8 cellular contexts compared by ENCODE assay signal in the genomic region with DNA sequence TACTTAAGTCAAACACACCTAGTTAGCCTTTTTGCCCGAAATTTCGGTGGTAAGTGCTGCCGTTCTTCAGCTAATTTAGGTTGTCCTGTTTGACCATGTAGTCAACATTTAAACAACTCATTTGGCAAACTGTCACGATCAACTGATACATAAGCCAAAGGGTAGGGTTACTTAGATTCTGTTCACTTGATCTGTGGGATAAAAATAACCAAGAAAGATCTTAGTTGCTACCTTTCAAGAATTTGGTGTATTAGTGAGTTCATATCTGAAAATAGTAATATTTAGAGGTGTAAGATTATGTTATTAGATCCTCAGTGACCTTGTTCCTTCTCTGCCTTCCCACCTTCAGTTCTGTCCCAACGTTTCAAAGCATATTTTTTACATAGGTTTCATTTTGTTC. TPM values are rescaled to one million over a fixed set of nuclear protein-coding genes. Genes with fewer than 3 reads are reported as not detected.
A peak's percentile ranks its signal among the peaks of the same experiment; 100 is the strongest.
DNase-seq lines count a peak whose midpoint lies in the region; TF ChIP-seq lines count a peak whose summit lies in the region.

No MANE protein-coding gene starts in this region.

- H2AFZ ChIP-seq in OCI-LY7 (ENCODE audit: low read length): no peak overlapping the region
- no peak overlapping the region for H2AFZ ChIP-seq in osteoblast (ENCODE audit: low read length)

- H3K27me3 Mint-ChIP-seq in Calu3 (ENCODE audit: unreplicated experiment): no peaks in the 10 kb centered on the region

- POLR2A ChIA-PET in OCI-LY7 (lab: Charles Lee): interaction anchor here (1.2 to 1.4 kb wide), 4 partner anchors 13 to 124 kb away, joined by 4 to 6 read pairs (median 4); partner anchors contain the start of gene BTAF1

- intact Hi-C loops in Calu3 (cut with micrococcal nuclease; ENCODE audit: unreplicated experiment) (no loop called here), OCI-LY7 (cut with micrococcal nuclease; ENCODE audit: unreplicated experiment) (no loop called here)

- no peaks in the 10 kb centered on the region for H3K9me2 ChIP-seq in OCI-LY7 (ENCODE audit: insufficient read depth, low read length)

- H3K4me1 Mint-ChIP-seq in Calu3 (ENCODE audit: low read depth, unreplicated experiment): peaks cover 23% of the 10 kb centered on the region

- H3K36me3 Mint-ChIP-seq in Calu3 (ENCODE audit: insufficient read depth, unreplicated experiment): peaks cover 40% of the 10 kb centered on the region

- TF ChIP-seq CTCF in Calu3 (IDR thresholded peaks at IDR 0.05; ENCODE audit: unreplicated experiment) (no peak), OCI-LY7 (conservative IDR thresholded peaks at IDR 0.05; ENCODE audit: low read length) (no peak), osteoblast (IDR thresholded peaks at IDR 0.05; ENCODE audit: extremely low read depth, low read depth, low read length) (no peak)

- H3K4me1 ChIP-seq in OCI-LY7 (ENCODE audit: insufficient read depth, low read length, poor library complexity, severe bottlenecking) (peaks cover 33% of the 10 kb centered on the region), osteoblast (ENCODE audit: insufficient read depth, low read length) (peaks cover 29% of the 10 kb centered on the region)

- H3K9me3 Mint-ChIP-seq in Calu3 (ENCODE audit: low read depth, unreplicated experiment): no peaks in the 10 kb centered on the region

- CTCF ChIA-PET in Calu3 (lab: Charles Lee): no interaction called here
- CTCF ChIA-PET in OCI-LY7 (lab: Charles Lee; ENCODE audit: unreplicated experiment): no interaction called here

- H3K9me3 ChIP-seq in OCI-LY7 (ENCODE audit: low read length): no peaks in the 10 kb centered on the region
- H3K9me3 ChIP-seq in osteoblast (ENCODE audit: low read depth, low read length): no peaks in the 10 kb centered on the region

- H3K27ac ChIP-seq in OCI-LY7 (ENCODE audit: low read depth, low read length, poor library complexity, severe bottlenecking) (no peak overlapping the region), epithelial cell of prostate (peak overlapping the region; percentile 94), osteoblast (ENCODE audit: low read depth, low read length) (no peak overlapping the region)

- H4K20me1 ChIP-seq in OCI-LY7 (ENCODE audit: insufficient read depth, low read length) (peaks cover 24% of the 10 kb centered on the region), osteoblast (ENCODE audit: insufficient read depth, low read length) (peaks cover 48% of the 10 kb centered on the region)

- no peak for DNase-seq in Calu3
- DNase-seq in OCI-LY7 (ENCODE audit: low spot score): no peak
- no peak for DNase-seq in epithelial cell of prostate (ENCODE audit: low read depth, low spot score)
- DNase-seq in osteoblast (ENCODE audit: insufficient read length, low spot score, missing footprints): no peak
- DNase-seq in T-helper 9 cell: no peak
- no peak for DNase-seq in H7
- no peak for DNase-seq in H4 (ENCODE audit: low spot score)
- no peak for DNase-seq in iPS-NIHi11 (ENCODE audit: low spot score)

- BruUV-seq in Calu3 (replicated peaks; lab: Mats Ljungman, UMichigan) (no TSS peak), OCI-LY7 (replicated peaks; lab: Mats Ljungman, UMichigan) (TSS peak; percentile 45)

- peak overlapping the region; percentile 96 for H3K4me2 ChIP-seq in OCI-LY7 (ENCODE audit: low read length)
- peak overlapping the region; percentile 97 for H3K4me2 ChIP-seq in osteoblast (ENCODE audit: insufficient read depth, low read length)

- H3K27ac Mint-ChIP-seq in Calu3 (ENCODE audit: unreplicated experiment): peak overlapping the region; percentile 97

- no peaks in the 10 kb centered on the region for H3K27me3 ChIP-seq in osteoblast (ENCODE audit: insufficient read depth, low read length)
- no peaks in the 10 kb centered on the region for H3K27me3 ChIP-seq in H7 (ENCODE audit: control insufficient read depth, insufficient read depth, low read length)

- H3K4me3 ChIP-seq in OCI-LY7 (ENCODE audit: low read depth, low read length, poor library complexity, severe bottlenecking): peak overlapping the region; percentile 85
- H3K4me3 ChIP-seq in osteoblast (ENCODE audit: insufficient read depth, low read length): peak overlapping the region; percentile 98
- no peak overlapping the region; the same call in 1 of the 2 replicates for H3K4me3 ChIP-seq in H7 (ENCODE audit: insufficient read depth, low read depth, low read length)

- H3K79me2 ChIP-seq in OCI-LY7 (ENCODE audit: insufficient read depth, low read depth, low read length) (peaks cover 77% of the 10 kb centered on the region), osteoblast (ENCODE audit: insufficient read depth, low read length) (peaks cover 80% of the 10 kb centered on the region)

- H3K4me3 Mint-ChIP-seq in Calu3 (ENCODE audit: low read depth, unreplicated experiment): peak overlapping the region; percentile 94

- H3K36me3 ChIP-seq in OCI-LY7 (ENCODE audit: insufficient read depth, low read length) (peaks cover 55% of the 10 kb centered on the region), osteoblast (ENCODE audit: insufficient read depth, low read length) (no peaks in the 10 kb centered on the region), H7 (replicated peaks; ENCODE audit: control insufficient read depth, insufficient read depth, low read length) (no peaks in the 10 kb centered on the region; the same call in none of the 2 replicates)

RNA-seq across cellular contexts. Expression of gene TNKS2, which starts 2.0 kb away (rescaled TPM):
- total RNA-seq in Calu3 (2022): 24.6 TPM in 2 replicates
- total RNA-seq in OCI-LY7 (2014; rRNA removed; shearing (Covaris generic)): 18.0 and 20.0 TPM in 2 replicates
- 31.3 and 32.1 TPM in 2 replicates for total RNA-seq in OCI-LY7 (2022)
- total RNA-seq in osteoblast: 61.5 and 63.4 TPM in 2 replicates
- 27.4 and 38.2 TPM in 2 replicates for total RNA-seq in H7 (2014; rRNA removed; shearing (Covaris generic))
- total RNA-seq in H4 (2014; rRNA removed; shearing (Covaris generic)): 13.1 and 13.2 TPM in 2 replicates
